In the genomic region with DNA sequence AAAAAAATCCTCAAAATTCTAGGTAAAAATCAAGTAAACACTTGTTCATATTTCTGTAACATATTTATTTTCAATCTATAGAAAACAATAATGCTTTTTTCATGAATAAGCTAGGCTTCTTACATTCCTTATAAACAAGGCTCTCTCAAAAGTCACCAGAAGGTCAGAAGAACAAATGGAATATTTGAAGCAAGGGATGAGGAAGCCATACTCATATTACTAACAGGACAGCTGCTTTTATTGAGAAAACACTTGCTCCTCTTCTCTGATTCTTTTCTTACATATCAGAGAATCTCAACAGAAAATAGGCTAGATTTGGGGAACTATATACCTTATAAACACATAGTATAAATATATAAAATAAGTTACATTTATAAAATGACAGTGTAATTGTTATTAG, we compare ENCODE assay signal across 1 cellular context.
TF ChIP-seq lines count a peak whose summit lies in the region.

No MANE protein-coding gene starts in this region.

TF ChIP-seq in IMR-90, 13 proteins besides CTCF, POLR2A, EP300 and RAD21 (continued from another document):
- TF ChIP-seq MXI1 (IDR thresholded peaks at IDR 0.05; ENCODE audit: borderline replicate concordance, low read depth, low read length) (no peak), BHLHE40 (IDR thresholded peaks at IDR 0.05; ENCODE audit: low read depth, low read length) (no peak), MAFK (IDR thresholded peaks at IDR 0.05; ENCODE audit: low read depth, low read length) (no peak), FOS (IDR thresholded peaks at IDR 0.05; ENCODE audit: low read depth, low read length) (no peak), RCOR1 (IDR thresholded peaks at IDR 0.05; ENCODE audit: insufficient replicate concordance, low read length) (no peak)
